ENCODE assay signal across 9 cellular contexts in the genomic region with DNA sequence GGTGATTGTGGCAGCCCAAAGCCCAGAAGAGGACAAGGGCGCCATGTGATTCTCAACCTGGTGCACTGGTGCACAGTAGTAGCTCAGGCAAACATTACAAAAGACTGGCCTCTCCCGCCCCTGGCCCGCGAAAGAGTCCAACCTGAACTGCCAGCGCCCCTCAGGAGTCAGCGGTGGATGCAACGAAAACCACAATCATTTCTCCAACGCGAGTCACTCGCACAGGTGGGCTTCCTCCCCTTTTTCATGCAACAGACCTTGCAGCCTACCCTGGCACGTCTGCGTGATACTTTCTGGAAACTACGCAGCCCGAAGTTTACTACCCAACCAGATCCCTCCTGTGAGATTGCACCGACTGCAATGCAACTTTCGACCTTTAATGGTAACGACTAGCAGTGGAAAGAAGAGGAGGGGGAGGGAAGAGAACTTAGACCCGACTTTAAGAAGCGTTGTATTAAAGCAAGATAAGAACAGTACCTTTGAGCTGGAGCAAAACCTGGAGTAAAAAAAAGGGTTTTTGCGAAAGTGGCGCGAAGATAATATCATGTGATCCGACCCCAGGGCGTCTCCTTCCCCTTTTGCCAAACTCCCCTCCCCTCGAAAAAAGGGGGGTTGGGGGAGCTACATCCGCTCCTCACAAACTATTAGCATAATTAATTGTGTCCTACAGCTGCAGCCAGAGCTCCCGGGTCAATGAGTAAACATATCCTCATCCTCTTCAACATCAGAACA.
DNase-seq lines count a peak whose midpoint lies in the region; ATAC-seq and TF ChIP-seq lines count a peak whose summit lies in the region.
"Had no signal": no experiment of that assay in that cellular context is flagged by ENCODE, and none has a peak within 500 bp of the region (broad histone marks: within the 10 kb centered on the region; RNA-seq: fewer than 3 reads in every experiment).

No MANE protein-coding gene starts in this region.

- peak; percentile 75 for DNase-seq in DND-41
- peak; percentile 51 for DNase-seq in NAMALWA (ENCODE audit: low spot score)
- peak; percentile 60 for DNase-seq in ecto neural progenitor cell (ENCODE audit: low spot score)
- no peak for DNase-seq in neuronal stem cell (ENCODE audit: low spot score)
- DNase-seq in left lung: no peak
- DNase-seq in pons (ENCODE audit: low spot score): no peak
- DNase-seq: NCI-H1092 treated with DMSO at 0.1 percent for 48 hours had no signal

- intact Hi-C loops in left lung (cut with DNase I): no loop called here

- peak; percentile 52 for ATAC-seq in DND-41 (ENCODE audit: insufficient read depth, low read depth)
- no peak for ATAC-seq in HG02852 (IDR thresholded peaks at IDR 0.05; ENCODE audit: unreplicated experiment)
- no peak for ATAC-seq in GM18505 (IDR thresholded peaks at IDR 0.05; ENCODE audit: unreplicated experiment)
- no peak for ATAC-seq in left lung

- H3K4me2 ChIP-seq in DND-41 (ENCODE audit: insufficient read depth, low read length) (peak overlapping the region; percentile 70), neuronal stem cell (ENCODE audit: insufficient read depth, low read length, poor library complexity, severe bottlenecking) (peak overlapping the region; percentile 18)

- no peak overlapping the region for H3K14ac ChIP-seq in neuronal stem cell (ENCODE audit: low read length)

- H3K9ac ChIP-seq in DND-41 (ENCODE audit: low read depth, low read length): peak overlapping the region; percentile 99
- H3K9ac ChIP-seq in neuronal stem cell (ENCODE audit: low read depth, low read length, poor library complexity): peak overlapping the region; percentile 75

- H2BK5ac ChIP-seq in neuronal stem cell (ENCODE audit: low read length): peak overlapping the region; percentile 91

- TF ChIP-seq CTCF in DND-41 (IDR thresholded peaks at IDR 0.05; ENCODE audit: borderline replicate concordance, extremely low read depth, low read length, poor library complexity, severe bottlenecking) (peak; percentile 20), left lung (IDR thresholded peaks at IDR 0.05) (no peak)

- H3K9me3 ChIP-seq in DND-41 (ENCODE audit: insufficient read depth, low read length, severe bottlenecking): no peaks in the 10 kb centered on the region
- no peaks in the 10 kb centered on the region for H3K9me3 ChIP-seq in neuronal stem cell (replicated peaks in 1 of 2; ENCODE audit: control insufficient read depth in 2 of 2, insufficient read depth in 1 of 2, low read depth in 1 of 2, low read length in 2 of 2)
- no peaks in the 10 kb centered on the region for H3K9me3 ChIP-seq in left lung

- H2AFZ ChIP-seq in DND-41 (ENCODE audit: low read depth, low read length) (peak overlapping the region; percentile 56), neuronal stem cell (ENCODE audit: low read length) (peak overlapping the region; percentile 42)

- TF ChIP-seq POLR2A in GM18505 (IDR thresholded peaks at IDR 0.05; ENCODE audit: borderline replicate concordance, extremely low read depth, insufficient read depth, insufficient read length): no peak

- H3K27me3 ChIP-seq in DND-41 (ENCODE audit: insufficient read depth, low read length, poor library complexity) (no peaks in the 10 kb centered on the region), neuronal stem cell (ENCODE audit: control insufficient read depth in 3 of 3, insufficient read depth in 3 of 3, low read depth in 1 of 3, low read length in 3 of 3) (no peaks in the 10 kb centered on the region), left lung (peaks cover 8 to 41% of the 10 kb centered on the region in 2 donors)

- no peak overlapping the region for H3K4ac ChIP-seq in neuronal stem cell (ENCODE audit: low read length)

- WGBS in neuronal stem cell (ENCODE audit: extremely low coverage in 2 of 2, insufficient read length in 2 of 2, insufficient replicate concordance in 1 of 2), 2 donors: no CpG with 5 or more reads among the region's 27 CpGs

- H4K91ac ChIP-seq in neuronal stem cell (ENCODE audit: low read depth, low read length, poor library complexity): peak overlapping the region; percentile 94

- peak overlapping the region; percentile 99 for H3K27ac ChIP-seq in DND-41 (ENCODE audit: low read length)
- H3K27ac ChIP-seq in neuronal stem cell (replicated peaks; ENCODE audit: low read length): peak overlapping the region; percentile 96
- H3K27ac ChIP-seq in left lung: no peak overlapping the region

- peaks cover 8% of the 10 kb centered on the region for H4K20me1 ChIP-seq in DND-41 (ENCODE audit: insufficient read depth, low read length)

- H3K79me2 ChIP-seq in DND-41 (ENCODE audit: insufficient read depth, low read length): peaks cover 46% of the 10 kb centered on the region

- peak overlapping the region; percentile 44 to 88 for H3K4me3 ChIP-seq in DND-41 (ENCODE audit: low read depth in 1 of 2, low read length in 2 of 2)
- H3K4me3 ChIP-seq in neuronal stem cell (ENCODE audit: low read length in 2 of 2): peak overlapping the region; percentile 92 to 99
- peak overlapping the region in 1 of 2 donors; percentile 50 for H3K4me3 ChIP-seq in left lung

- no peaks in the 10 kb centered on the region for H3K79me1 ChIP-seq in neuronal stem cell (ENCODE audit: low read depth, low read length)

- no peak overlapping the region for H3K23ac ChIP-seq in neuronal stem cell (ENCODE audit: low read depth, low read length, poor library complexity)

- H3K4me1 ChIP-seq in DND-41 (ENCODE audit: insufficient read depth, low read length): peaks cover 40% of the 10 kb centered on the region
- H3K4me1 ChIP-seq in neuronal stem cell (ENCODE audit: control insufficient read depth in 2 of 2, insufficient read depth in 1 of 2, low read depth in 1 of 2, low read length in 2 of 2): peaks cover 0 to 20% of the 10 kb centered on the region in 2 donors
- H3K4me1 ChIP-seq in left lung: no peaks in the 10 kb centered on the region

- H2BK12ac ChIP-seq in neuronal stem cell (ENCODE audit: low read length): peak overlapping the region; percentile 63

- H3K36me3 ChIP-seq in DND-41 (ENCODE audit: insufficient read depth, low read length) (peaks cover 42% of the 10 kb centered on the region), neuronal stem cell (replicated peaks in 1 of 2; ENCODE audit: control insufficient read depth in 2 of 2, insufficient read depth in 2 of 2, low read length in 2 of 2) (peaks cover 4 to 30% of the 10 kb centered on the region in 2 donors), left lung (no peaks in the 10 kb centered on the region)

- no peak overlapping the region for H2BK15ac ChIP-seq in neuronal stem cell (ENCODE audit: low read length)

- no peak overlapping the region for H2BK120ac ChIP-seq in neuronal stem cell (ENCODE audit: low read depth, low read length)

- H4K8ac ChIP-seq in neuronal stem cell (ENCODE audit: low read depth, low read length): no peak overlapping the region

- peak overlapping the region; percentile 86 for H3K18ac ChIP-seq in neuronal stem cell (ENCODE audit: low read length)

- H2AK5ac ChIP-seq in neuronal stem cell (ENCODE audit: low read depth, low read length): peak overlapping the region; percentile 13

Comparison
In these comparisons a context has a peak if more than half of its experiments do, and no peak if none do; other contexts are left out.
1. DNase-seq: peak in DND-41 (single experiment), NAMALWA (single experiment) and ecto neural progenitor cell (single experiment); none in neuronal stem cell (single experiment), left lung (0 of 2) and pons (single experiment).
2. H3K27ac ChIP-seq: peak in DND-41 (single experiment) and neuronal stem cell (single experiment); none in left lung (0 of 2).